Comparison of ENCODE assay signal across 2 cellular contexts in genomic region chr17:18962494-18962815, GRCh38.
TF ChIP-seq lines count a peak whose summit lies in the region.

No MANE protein-coding gene starts in this region.

TF ChIP-seq in H1, 55 proteins besides CTCF, POLR2A, EP300 and RAD21:
- TF ChIP-seq, protein P1, sequence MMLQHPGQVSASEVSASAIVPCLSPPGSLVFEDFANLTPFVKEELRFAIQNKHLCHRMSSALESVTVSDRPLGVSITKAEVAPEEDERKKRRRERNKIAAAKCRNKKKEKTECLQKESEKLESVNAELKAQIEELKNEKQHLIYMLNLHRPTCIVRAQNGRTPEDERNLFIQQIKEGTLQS (IDR thresholded peaks at IDR 0.05; ENCODE audit: insufficient read depth, low read depth, low read length): no peak
- TF ChIP-seq BRCA1 (IDR thresholded peaks at IDR 0.05; ENCODE audit: low read depth, low read length) (no peak), CEBPB (IDR thresholded peaks at IDR 0.05; ENCODE audit: low read depth, low read length) (no peak), SIN3A (conservative IDR thresholded peaks at IDR 0.05 in 1 of 2, IDR thresholded peaks at IDR 0.05 in 1 of 2; ENCODE audit: low read depth in 1 of 2, low read length in 2 of 2) (no peak), CHD2 (IDR thresholded peaks at IDR 0.05; ENCODE audit: low read length) (no peak), CHD1 (IDR thresholded peaks at IDR 0.05; ENCODE audit: low read depth, low read length) (no peak), KDM1A (IDR thresholded peaks at IDR 0.05; ENCODE audit: borderline replicate concordance, low read length) (no peak), TEAD4 (IDR thresholded peaks at IDR 0.05; ENCODE audit: low read depth, low read length) (no peak), TAF1 (IDR thresholded peaks at IDR 0.05; ENCODE audit: low read depth, low read length) (no peak), SUZ12 (IDR thresholded peaks at IDR 0.05; ENCODE audit: low read length) (no peak), JUN (IDR thresholded peaks at IDR 0.05; ENCODE audit: low read depth, low read length) (no peak), SP4 (IDR thresholded peaks at IDR 0.05; ENCODE audit: low read length) (no peak), TBP (IDR thresholded peaks at IDR 0.05; ENCODE audit: low read depth, low read length) (no peak), CBX5 (IDR thresholded peaks at IDR 0.05; ENCODE audit: low read depth, low read length) (no peak)
- TF ChIP-seq, protein P2, sequence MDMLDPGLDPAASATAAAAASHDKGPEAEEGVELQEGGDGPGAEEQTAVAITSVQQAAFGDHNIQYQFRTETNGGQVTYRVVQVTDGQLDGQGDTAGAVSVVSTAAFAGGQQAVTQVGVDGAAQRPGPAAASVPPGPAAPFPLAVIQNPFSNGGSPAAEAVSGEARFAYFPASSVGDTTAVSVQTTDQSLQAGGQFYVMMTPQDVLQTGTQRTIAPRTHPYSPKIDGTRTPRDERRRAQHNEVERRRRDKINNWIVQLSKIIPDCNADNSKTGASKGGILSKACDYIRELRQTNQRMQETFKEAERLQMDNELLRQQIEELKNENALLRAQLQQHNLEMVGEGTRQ (IDR thresholded peaks at IDR 0.05; ENCODE audit: low read length): no peak
- TF ChIP-seq, protein P3, sequence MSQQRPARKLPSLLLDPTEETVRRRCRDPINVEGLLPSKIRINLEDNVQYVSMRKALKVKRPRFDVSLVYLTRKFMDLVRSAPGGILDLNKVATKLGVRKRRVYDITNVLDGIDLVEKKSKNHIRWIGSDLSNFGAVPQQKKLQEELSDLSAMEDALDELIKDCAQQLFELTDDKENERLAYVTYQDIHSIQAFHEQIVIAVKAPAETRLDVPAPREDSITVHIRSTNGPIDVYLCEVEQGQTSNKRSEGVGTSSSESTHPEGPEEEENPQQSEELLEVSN (IDR thresholded peaks at IDR 0.05): no peak

TF ChIP-seq in WTC11, 78 proteins besides CTCF, POLR2A, EP300 and RAD21:
- TF ChIP-seq, protein P4, sequence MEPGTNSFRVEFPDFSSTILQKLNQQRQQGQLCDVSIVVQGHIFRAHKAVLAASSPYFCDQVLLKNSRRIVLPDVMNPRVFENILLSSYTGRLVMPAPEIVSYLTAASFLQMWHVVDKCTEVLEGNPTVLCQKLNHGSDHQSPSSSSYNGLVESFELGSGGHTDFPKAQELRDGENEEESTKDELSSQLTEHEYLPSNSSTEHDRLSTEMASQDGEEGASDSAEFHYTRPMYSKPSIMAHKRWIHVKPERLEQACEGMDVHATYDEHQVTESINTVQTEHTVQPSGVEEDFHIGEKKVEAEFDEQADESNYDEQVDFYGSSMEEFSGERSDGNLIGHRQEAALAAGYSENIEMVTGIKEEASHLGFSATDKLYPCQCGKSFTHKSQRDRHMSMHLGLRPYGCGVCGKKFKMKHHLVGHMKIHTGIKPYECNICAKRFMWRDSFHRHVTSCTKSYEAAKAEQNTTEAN (CRISPR knock-in tag; IDR thresholded peaks at IDR 0.05): no peak
- TF ChIP-seq FOXP4 (CRISPR knock-in tag; IDR thresholded peaks at IDR 0.05) (no peak), SP1 (CRISPR knock-in tag; conservative IDR thresholded peaks at IDR 0.05) (no peak), ESRRA (CRISPR knock-in tag; IDR thresholded peaks at IDR 0.05; ENCODE audit: borderline replicate concordance) (no peak), ZNF263 (CRISPR knock-in tag; IDR thresholded peaks at IDR 0.05; ENCODE audit: low read depth) (no peak), JUN (CRISPR knock-in tag; IDR thresholded peaks at IDR 0.05) (no peak), FOXK1 (CRISPR knock-in tag; IDR thresholded peaks at IDR 0.05) (no peak), MAX (CRISPR knock-in tag; IDR thresholded peaks at IDR 0.05) (no peak), E2F4 (CRISPR knock-in tag; IDR thresholded peaks at IDR 0.05; ENCODE audit: borderline replicate concordance, low read depth) (no peak), FOXP1 (CRISPR knock-in tag; IDR thresholded peaks at IDR 0.05; ENCODE audit: borderline replicate concordance) (no peak)
- TF ChIP-seq, protein P5, sequence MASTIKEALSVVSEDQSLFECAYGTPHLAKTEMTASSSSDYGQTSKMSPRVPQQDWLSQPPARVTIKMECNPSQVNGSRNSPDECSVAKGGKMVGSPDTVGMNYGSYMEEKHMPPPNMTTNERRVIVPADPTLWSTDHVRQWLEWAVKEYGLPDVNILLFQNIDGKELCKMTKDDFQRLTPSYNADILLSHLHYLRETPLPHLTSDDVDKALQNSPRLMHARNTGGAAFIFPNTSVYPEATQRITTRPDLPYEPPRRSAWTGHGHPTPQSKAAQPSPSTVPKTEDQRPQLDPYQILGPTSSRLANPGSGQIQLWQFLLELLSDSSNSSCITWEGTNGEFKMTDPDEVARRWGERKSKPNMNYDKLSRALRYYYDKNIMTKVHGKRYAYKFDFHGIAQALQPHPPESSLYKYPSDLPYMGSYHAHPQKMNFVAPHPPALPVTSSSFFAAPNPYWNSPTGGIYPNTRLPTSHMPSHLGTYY (CRISPR knock-in tag; IDR thresholded peaks at IDR 0.05): no peak
- TF ChIP-seq, protein P1 (CRISPR knock-in tag; conservative IDR thresholded peaks at IDR 0.05): no peak
- TF ChIP-seq, protein P6, sequence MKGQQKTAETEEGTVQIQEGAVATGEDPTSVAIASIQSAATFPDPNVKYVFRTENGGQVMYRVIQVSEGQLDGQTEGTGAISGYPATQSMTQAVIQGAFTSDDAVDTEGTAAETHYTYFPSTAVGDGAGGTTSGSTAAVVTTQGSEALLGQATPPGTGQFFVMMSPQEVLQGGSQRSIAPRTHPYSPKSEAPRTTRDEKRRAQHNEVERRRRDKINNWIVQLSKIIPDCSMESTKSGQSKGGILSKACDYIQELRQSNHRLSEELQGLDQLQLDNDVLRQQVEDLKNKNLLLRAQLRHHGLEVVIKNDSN (CRISPR knock-in tag; IDR thresholded peaks at IDR 0.05): no peak
- TF ChIP-seq, protein P7, sequence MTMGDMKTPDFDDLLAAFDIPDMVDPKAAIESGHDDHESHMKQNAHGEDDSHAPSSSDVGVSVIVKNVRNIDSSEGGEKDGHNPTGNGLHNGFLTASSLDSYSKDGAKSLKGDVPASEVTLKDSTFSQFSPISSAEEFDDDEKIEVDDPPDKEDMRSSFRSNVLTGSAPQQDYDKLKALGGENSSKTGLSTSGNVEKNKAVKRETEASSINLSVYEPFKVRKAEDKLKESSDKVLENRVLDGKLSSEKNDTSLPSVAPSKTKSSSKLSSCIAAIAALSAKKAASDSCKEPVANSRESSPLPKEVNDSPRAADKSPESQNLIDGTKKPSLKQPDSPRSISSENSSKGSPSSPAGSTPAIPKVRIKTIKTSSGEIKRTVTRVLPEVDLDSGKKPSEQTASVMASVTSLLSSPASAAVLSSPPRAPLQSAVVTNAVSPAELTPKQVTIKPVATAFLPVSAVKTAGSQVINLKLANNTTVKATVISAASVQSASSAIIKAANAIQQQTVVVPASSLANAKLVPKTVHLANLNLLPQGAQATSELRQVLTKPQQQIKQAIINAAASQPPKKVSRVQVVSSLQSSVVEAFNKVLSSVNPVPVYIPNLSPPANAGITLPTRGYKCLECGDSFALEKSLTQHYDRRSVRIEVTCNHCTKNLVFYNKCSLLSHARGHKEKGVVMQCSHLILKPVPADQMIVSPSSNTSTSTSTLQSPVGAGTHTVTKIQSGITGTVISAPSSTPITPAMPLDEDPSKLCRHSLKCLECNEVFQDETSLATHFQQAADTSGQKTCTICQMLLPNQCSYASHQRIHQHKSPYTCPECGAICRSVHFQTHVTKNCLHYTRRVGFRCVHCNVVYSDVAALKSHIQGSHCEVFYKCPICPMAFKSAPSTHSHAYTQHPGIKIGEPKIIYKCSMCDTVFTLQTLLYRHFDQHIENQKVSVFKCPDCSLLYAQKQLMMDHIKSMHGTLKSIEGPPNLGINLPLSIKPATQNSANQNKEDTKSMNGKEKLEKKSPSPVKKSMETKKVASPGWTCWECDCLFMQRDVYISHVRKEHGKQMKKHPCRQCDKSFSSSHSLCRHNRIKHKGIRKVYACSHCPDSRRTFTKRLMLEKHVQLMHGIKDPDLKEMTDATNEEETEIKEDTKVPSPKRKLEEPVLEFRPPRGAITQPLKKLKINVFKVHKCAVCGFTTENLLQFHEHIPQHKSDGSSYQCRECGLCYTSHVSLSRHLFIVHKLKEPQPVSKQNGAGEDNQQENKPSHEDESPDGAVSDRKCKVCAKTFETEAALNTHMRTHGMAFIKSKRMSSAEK (CRISPR knock-in tag; IDR thresholded peaks at IDR 0.05; ENCODE audit: borderline replicate concordance): no peak
